8 cellular contexts compared by ENCODE assay signal in genomic region chr5:137735531-137736284, GRCh38. TPM values are rescaled to one million over a fixed set of nuclear protein-coding genes. Genes with fewer than 3 reads are reported as not detected.
A peak's percentile ranks its signal among the peaks of the same experiment; 100 is the strongest.
DNase-seq lines count a peak whose midpoint lies in the region; ATAC-seq lines count a peak whose summit lies in the region.

TSS of gene KLHL3 (minus strand) at chr5:137736089. CDS start at chr5:137735646, 443 bp downstream.

- no peaks in the 10 kb centered on the region for H3K27me3 ChIP-seq in BLaER1

- H3K9ac ChIP-seq in BLaER1, result peak within 1 kb of the TSS; percentile 79

- H3K9me3 ChIP-seq in BLaER1 (peaks cover 5% of the 10 kb centered on the region; the same call in 1 of the 2 replicates), T-helper 17 cell (ENCODE audit: control insufficient read depth, low read length, poor library complexity, severe bottlenecking) (no peaks in the 10 kb centered on the region)

- H3K4me3 ChIP-seq in BLaER1, result peak within 1 kb of the TSS; percentile 66

- intact Hi-C loops in sciatic nerve (cut with DNase I), result no loop called here

- ATAC-seq in GM19035 (IDR thresholded peaks at IDR 0.05; ENCODE audit: unreplicated experiment) (peak; percentile 41), HG03442 (IDR thresholded peaks at IDR 0.05; ENCODE audit: unreplicated experiment) (peak; percentile 50), T-helper 17 cell (peak; percentile 47), sciatic nerve (peak; percentile 67), GM18520 (IDR thresholded peaks at IDR 0.05; ENCODE audit: unreplicated experiment) (no peak)

- H3K27ac Mint-ChIP-seq in T-helper 17 cell, result no peak within 1 kb of the TSS

- peaks cover 2% of the 10 kb centered on the region for H3K36me3 Mint-ChIP-seq in T-helper 17 cell (ENCODE audit: low read depth)

- H3K4me2 ChIP-seq in BLaER1, result peak within 1 kb of the TSS; percentile 85

- peaks cover 5% of the 10 kb centered on the region for H3K27me3 Mint-ChIP-seq in T-helper 17 cell

- peak in 1 of 3 donors; percentile 10 for DNase-seq in T-helper 17 cell
- peak; percentile 27 for DNase-seq in central memory CD4-positive, alpha-beta T cell
- DNase-seq in iPS-NIHi11 (ENCODE audit: low spot score), result peak; percentile 81
- DNase-seq in sciatic nerve (ENCODE audit: low spot score), result peak; percentile 61

- H3K4me1 ChIP-seq in BLaER1, result peaks cover 32% of the 10 kb centered on the region

- H3K4me1 Mint-ChIP-seq in T-helper 17 cell, result peaks cover 8% of the 10 kb centered on the region

- peak within 1 kb of the TSS; percentile 57 for H3K27ac ChIP-seq in BLaER1

- H3K36me3 ChIP-seq in BLaER1, result no peaks in the 10 kb centered on the region

- H4K20me1 ChIP-seq in BLaER1, result no peaks in the 10 kb centered on the region

- no peak within 1 kb of the TSS for H3K4me3 Mint-ChIP-seq in T-helper 17 cell

RNA-seq across cellular contexts. Expression of gene KLHL3, which starts in this region (rescaled TPM):
- total RNA-seq in T-helper 17 cell (10 to 100 TPM; 17.5 to 24.6 TPM), sciatic nerve (32.8 TPM)
